Comparison of ENCODE assay signal across 12 cellular contexts in the genomic region with DNA sequence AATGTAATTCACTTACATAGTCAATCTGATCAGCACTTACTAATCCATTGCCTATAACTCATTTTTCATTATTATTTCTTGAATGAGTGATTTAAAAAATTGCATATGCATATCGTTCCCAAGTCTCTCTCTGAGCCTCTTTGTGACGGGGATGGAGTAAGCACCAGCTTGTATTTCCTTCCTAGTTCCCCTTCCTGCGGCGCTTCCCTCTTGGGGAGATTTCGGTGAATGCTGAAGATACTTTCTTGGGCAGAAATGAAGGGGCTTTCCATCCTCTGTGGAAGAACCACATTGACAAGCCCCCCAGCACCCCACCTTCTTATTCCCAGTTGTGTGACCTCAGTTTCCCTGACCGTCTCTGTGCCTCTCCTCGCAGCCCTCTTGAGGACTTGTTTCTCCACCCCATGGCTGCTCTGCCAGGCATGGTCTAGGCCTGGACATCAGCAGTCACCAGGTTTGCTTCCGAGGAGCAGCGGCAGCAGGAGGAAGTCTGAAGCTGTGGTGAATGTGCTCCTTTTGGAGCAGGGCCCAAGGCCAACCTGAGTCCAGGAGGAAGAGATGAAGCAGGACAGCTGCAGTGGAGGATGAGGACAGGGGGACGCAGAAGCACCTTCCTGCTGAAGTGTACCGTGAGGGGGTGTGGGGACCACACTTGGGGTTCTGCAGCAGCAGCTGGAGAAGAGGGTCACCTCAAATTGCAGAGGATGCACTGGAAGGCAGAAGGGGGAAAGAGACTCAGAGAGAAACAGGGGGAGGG.
DNase-seq lines count a peak whose midpoint lies in the region; ATAC-seq and TF ChIP-seq lines count a peak whose summit lies in the region.
"Had no signal": no experiment of that assay in that cellular context is flagged by ENCODE, and none has a peak within 500 bp of the region (broad histone marks: within the 10 kb centered on the region; RNA-seq: fewer than 3 reads in every experiment).

No MANE protein-coding gene starts in this region.

- H3K9me3 Mint-ChIP-seq in Calu3 (ENCODE audit: low read depth, unreplicated experiment): no peaks in the 10 kb centered on the region
- H3K9me3 Mint-ChIP-seq in activated naive CD8-positive, alpha-beta T cell treated with anti-CD3 and anti-CD28 coated beads for 36 hours: no peaks in the 10 kb centered on the region
- H3K9me3 Mint-ChIP-seq: activated B cell treated with CpG ODN at 0.5 μM for 24 hours had no signal

- H3K79me2 ChIP-seq in OCI-LY7 (ENCODE audit: insufficient read depth, low read depth, low read length): no peaks in the 10 kb centered on the region

- CTCF ChIA-PET in Calu3 (lab: Charles Lee): interaction anchor here (0.6 to 1.6 kb wide), 3 partner anchors 7 to 154 kb away, joined by 3 to 6 read pairs (median 4); no protein-coding TSS in a partner anchor
- CTCF ChIA-PET in OCI-LY7 (lab: Charles Lee; ENCODE audit: unreplicated experiment): no interaction called here

- peak overlapping the region; percentile 48; the same call in 1 of the 2 replicates for H2AFZ ChIP-seq in OCI-LY7 (ENCODE audit: low read length)

- intact Hi-C loops in Calu3 (cut with micrococcal nuclease; ENCODE audit: unreplicated experiment) (loop anchor here (2.0 to 5.0 kb wide), 2 partner anchors 33 to 123 kb away; partner anchors contain the start of gene IRF2), OCI-LY7 (cut with micrococcal nuclease; ENCODE audit: unreplicated experiment) (no loop called here), gastrocnemius medialis (cut with DNase I; ENCODE audit: low total_unique reads) (loop anchor here (2.0 to 10.0 kb wide), 7 partner anchors 33 to 1185 kb away; partner anchors contain the start of genes ANKRD37, ING2, LRP2BP and PDLIM3)

- peaks cover 48% of the 10 kb centered on the region for H3K4me1 Mint-ChIP-seq in Calu3 (ENCODE audit: low read depth, unreplicated experiment)
- peaks cover 24% of the 10 kb centered on the region for H3K4me1 Mint-ChIP-seq in activated naive CD8-positive, alpha-beta T cell treated with anti-CD3 and anti-CD28 coated beads for 36 hours

- H3K36me3 ChIP-seq in OCI-LY7 (ENCODE audit: insufficient read depth, low read length) (no peaks in the 10 kb centered on the region), liver (ENCODE audit: control insufficient read depth in 4 of 4, insufficient read depth in 3 of 4, low read depth in 1 of 4, low read length in 3 of 4) (no peaks in the 10 kb centered on the region), gastrocnemius medialis (no peaks in the 10 kb centered on the region)

- H3K9me3 ChIP-seq in OCI-LY7 (ENCODE audit: low read length) (no peaks in the 10 kb centered on the region), liver (ENCODE audit: control insufficient read depth in 4 of 4, low read length in 3 of 4) (no peaks in the 10 kb centered on the region), gastrocnemius medialis (no peaks in the 10 kb centered on the region)

- peak overlapping the region in 1 of 2 donors; percentile 59 for H3K9ac ChIP-seq in liver (ENCODE audit: low read depth in 1 of 2, low read length in 2 of 2)

- H3K27ac Mint-ChIP-seq in Calu3 (ENCODE audit: unreplicated experiment): peak overlapping the region; percentile 95
- H3K27ac Mint-ChIP-seq in activated naive CD8-positive, alpha-beta T cell treated with anti-CD3 and anti-CD28 coated beads for 36 hours: no peak overlapping the region
- H3K27ac Mint-ChIP-seq: activated naive CD8-positive, alpha-beta T cell had no signal

- no TSS peak for BruUV-seq in Calu3 (replicated peaks; lab: Mats Ljungman, UMichigan)
- BruUV-seq in OCI-LY7 (replicated peaks; lab: Mats Ljungman, UMichigan): no TSS peak

- no peak for TF ChIP-seq RAD21 in liver (IDR thresholded peaks at IDR 0.05)

- H3K4me2 ChIP-seq in OCI-LY7 (ENCODE audit: low read length): peak overlapping the region; percentile 92

- no peak for ATAC-seq in gastrocnemius medialis
- ATAC-seq: SK-N-SH treated with all-trans-retinoic acid at 6 μM for 48 hours had no signal

- POLR2A ChIA-PET in OCI-LY7 (lab: Charles Lee): interaction anchor here (0.5 to 7.5 kb wide), 13 partner anchors 8 to 110 kb away, joined by 3 to 67 read pairs (median 8); no protein-coding TSS in a partner anchor

- H3K4me3 Mint-ChIP-seq in Calu3 (ENCODE audit: low read depth, unreplicated experiment): no peak overlapping the region
- no peak overlapping the region for H3K4me3 Mint-ChIP-seq in activated naive CD8-positive, alpha-beta T cell treated with anti-CD3 and anti-CD28 coated beads for 36 hours
- H3K4me3 Mint-ChIP-seq: activated naive CD8-positive, alpha-beta T cell had no signal

- H3K4me1 ChIP-seq in OCI-LY7 (ENCODE audit: insufficient read depth, low read length, poor library complexity, severe bottlenecking): peaks cover 69% of the 10 kb centered on the region
- H3K4me1 ChIP-seq in liver (ENCODE audit: control insufficient read depth in 4 of 4, insufficient read depth in 4 of 4, low read length in 3 of 4): peaks cover 29 to 66% (median 55%) of the 10 kb centered on the region in 4 donors
- H3K4me1 ChIP-seq in gastrocnemius medialis: peaks cover 49 to 53% of the 10 kb centered on the region in 2 donors

- no peak for TF ChIP-seq CTCF in Calu3 (IDR thresholded peaks at IDR 0.05; ENCODE audit: unreplicated experiment)
- TF ChIP-seq CTCF in OCI-LY7 (conservative IDR thresholded peaks at IDR 0.05; ENCODE audit: low read length): no peak
- no peak for TF ChIP-seq CTCF in liver (IDR thresholded peaks at IDR 0.05; ENCODE audit: low read depth, low read length, missing input control)
- TF ChIP-seq CTCF in gastrocnemius medialis (IDR thresholded peaks at IDR 0.05 in 4 of 5, conservative IDR thresholded peaks at IDR 0.05 in 1 of 5): no peak

- H3K4me3 ChIP-seq in OCI-LY7 (ENCODE audit: low read depth, low read length, poor library complexity, severe bottlenecking): no peak overlapping the region
- no peak overlapping the region for H3K4me3 ChIP-seq in liver (ENCODE audit: low read depth in 1 of 3, low read length in 3 of 3)
- H3K4me3 ChIP-seq in gastrocnemius medialis: no peak overlapping the region

- H3K36me3 Mint-ChIP-seq in Calu3 (ENCODE audit: insufficient read depth, unreplicated experiment): peaks cover 34% of the 10 kb centered on the region
- no peaks in the 10 kb centered on the region for H3K36me3 Mint-ChIP-seq in activated naive CD8-positive, alpha-beta T cell treated with anti-CD3 and anti-CD28 coated beads for 36 hours
- H3K36me3 Mint-ChIP-seq: activated naive CD8-positive, alpha-beta T cell had no signal

- no peaks in the 10 kb centered on the region for H3K9me2 ChIP-seq in OCI-LY7 (ENCODE audit: insufficient read depth, low read length)

- no peaks in the 10 kb centered on the region for H3K27me3 Mint-ChIP-seq in Calu3 (ENCODE audit: unreplicated experiment)
- H3K27me3 Mint-ChIP-seq in activated naive CD8-positive, alpha-beta T cell treated with anti-CD3 and anti-CD28 coated beads for 36 hours: no peaks in the 10 kb centered on the region
- H3K27me3 Mint-ChIP-seq: activated B cell treated with CpG ODN at 0.5 μM for 24 hours; activated naive CD8-positive, alpha-beta T cell had no signal

- no peak for DNase-seq in Calu3
- no peak for DNase-seq in OCI-LY7 (ENCODE audit: low spot score)
- peak in 1 of 2 donors; percentile 48 for DNase-seq in gastrocnemius medialis
- DNase-seq in NCI-H510A treated with DMSO at 0.1 percent for 48 hours (lab: John Stamatoyannopoulos, UW): no peak
- DNase-seq in activated CD4-positive, CD25-positive, alpha-beta regulatory T cell treated with anti-CD3 and anti-CD28 coated beads, Interleukin-2, amount 50 U/mL, for 72 hours: no peak
- DNase-seq in activated naive CD8-positive, alpha-beta T cell treated with anti-CD3 and anti-CD28 coated beads for 36 hours: no peak
- DNase-seq in RKO (ENCODE audit: low spot score): no peak
- DNase-seq: activated B cell treated with CpG ODN at 0.5 μM for 24 hours, hypothalamus had no signal

- H3K27me3 ChIP-seq in liver (ENCODE audit: control insufficient read depth in 4 of 4, insufficient read depth in 4 of 4, low read length in 3 of 4) (no peaks in the 10 kb centered on the region), gastrocnemius medialis (no peaks in the 10 kb centered on the region)

- peak in 1 of 2 donors; percentile 8 for TF ChIP-seq POLR2A in gastrocnemius medialis (IDR thresholded peaks at IDR 0.05)

- H4K20me1 ChIP-seq in OCI-LY7 (ENCODE audit: insufficient read depth, low read length): no peaks in the 10 kb centered on the region

- in situ Hi-C loops in gastrocnemius medialis (cut with MboI; ENCODE audit: low sequenced_read_pairs in 4 of 4): no loop called here

- H3K27ac ChIP-seq in OCI-LY7 (ENCODE audit: low read depth, low read length, poor library complexity, severe bottlenecking) (no peak overlapping the region), liver (ENCODE audit: low read depth in 1 of 2, low read length in 2 of 2) (peak overlapping the region; percentile 85 to 89), gastrocnemius medialis (peak overlapping the region; percentile 91 to 97 (median 92))

- 72% methylated on average over 11 of the region's 11 CpGs for WGBS in liver

TF ChIP-seq in liver, 16 proteins besides CTCF, POLR2A, EP300 and RAD21 (continues in another document):
- TF ChIP-seq, protein P1, sequence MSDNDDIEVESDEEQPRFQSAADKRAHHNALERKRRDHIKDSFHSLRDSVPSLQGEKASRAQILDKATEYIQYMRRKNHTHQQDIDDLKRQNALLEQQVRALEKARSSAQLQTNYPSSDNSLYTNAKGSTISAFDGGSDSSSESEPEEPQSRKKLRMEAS (IDR thresholded peaks at IDR 0.05): no peak
- TF ChIP-seq YY1 (IDR thresholded peaks at IDR 0.05) (no peak), HNF4A (conservative IDR thresholded peaks at IDR 0.05) (no peak), ZBTB33 (IDR thresholded peaks at IDR 0.05) (no peak), GABPA (IDR thresholded peaks at IDR 0.05 in 1 of 2, conservative IDR thresholded peaks at IDR 0.05 in 1 of 2) (no peak), NR2F2 (IDR thresholded peaks at IDR 0.05) (no peak), TAF1 (conservative IDR thresholded peaks at IDR 0.05) (no peak), FOXA1 (IDR thresholded peaks at IDR 0.05) (no peak), SP1 (IDR thresholded peaks at IDR 0.05) (no peak), FOXA2 (IDR thresholded peaks at IDR 0.05) (no peak)
